28 cellular contexts compared by ENCODE assay signal in genomic region chr10:15562578-15562977, GRCh38.
"Had no signal": no experiment of that assay in that cellular context is flagged by ENCODE, and none has a peak within 500 bp of the region (broad histone marks: within the 10 kb centered on the region; RNA-seq: fewer than 3 reads in every experiment).

No MANE protein-coding gene starts in this region.

- DNase-seq: hippocampal formation; kidney glomerular epithelial cell; left colon; left lung; lower lobe of right lung; mammary epithelial cell; mesendoderm; naive B cell; natural killer cell; nephron progenitor cell; ovary; posterior cingulate gyrus; retina; right cardiac atrium; stimulated activated CD4-positive, alpha-beta T cell treated with anti-CD3 and anti-CD28 coated beads, Interleukin-12 subunit alpha, Interleukin-12 subunit beta, amount 100 ng/mL, for 4 hours; stimulated activated CD4-positive, alpha-beta T cell treated with anti-CD3 and anti-CD28 coated beads, Interleukin-15, amount 100 ng/mL, for 24 hours; stimulated activated CD4-positive, alpha-beta T cell treated with anti-CD3 and anti-CD28 coated beads, Interleukin-2, amount 100 ng/mL, for 24 hours; stimulated activated CD4-positive, alpha-beta T cell treated with anti-CD3 and anti-CD28 coated beads, Interleukin-4, amount 100 ng/mL, for 1 hour; stimulated activated naive CD4-positive, alpha-beta T cell; uterus had no signal

- H3K27me3 ChIP-seq: left lung, ovary, suprapubic skin, tibial nerve, uterus had no signal

- H3K4me3 ChIP-seq: left lung, lower lobe of right lung, ovary, prostate gland, skin epidermis, suprapubic skin, tibial nerve, uterus had no signal

- H3K27ac ChIP-seq: left lung, lower lobe of right lung, ovary, prostate gland, skin epidermis, suprapubic skin, tibial nerve, uterus had no signal

- H3K4me3 Mint-ChIP-seq: mesothelial cell of epicardium; naive B cell; natural killer cell; nephron progenitor cell; stimulated activated naive CD8-positive, alpha-beta T cell treated with anti-CD3 and anti-CD28 coated beads, Interleukin-15, Interleukin-2, amounts not matched to agents 100 ng/mL and 50 ng/mL, for 24 hours; type B pancreatic cell had no signal

- H3K36me3 ChIP-seq: left lung, lower lobe of right lung, ovary, prostate gland, suprapubic skin, tibial nerve, uterus had no signal

- H3K36me3 Mint-ChIP-seq: mesothelial cell of epicardium, naive B cell, natural killer cell, type B pancreatic cell had no signal

- H3K4me1 Mint-ChIP-seq: naive B cell, natural killer cell had no signal

- ATAC-seq: left colon, left lung, lower lobe of right lung, natural killer cell, right cardiac atrium, sciatic nerve had no signal

- H3K27me3 Mint-ChIP-seq: type B pancreatic cell had no signal

- H3K27ac Mint-ChIP-seq: mesothelial cell of epicardium; naive B cell; natural killer cell; stimulated activated naive CD8-positive, alpha-beta T cell treated with anti-CD3 and anti-CD28 coated beads, Interleukin-15, Interleukin-2, amounts not matched to agents 100 ng/mL and 50 ng/mL, for 24 hours; type B pancreatic cell had no signal

- H3K9me3 Mint-ChIP-seq: mesothelial cell of epicardium; natural killer cell; nephron progenitor cell; stimulated activated naive CD8-positive, alpha-beta T cell treated with anti-CD3 and anti-CD28 coated beads, Interleukin-15, Interleukin-2, amounts not matched to agents 100 ng/mL and 50 ng/mL, for 24 hours; type B pancreatic cell had no signal

- H3K4me1 ChIP-seq: left lung, lower lobe of right lung, prostate gland, suprapubic skin, uterus had no signal

- H3K9me3 ChIP-seq: left lung, lower lobe of right lung, ovary, prostate gland, suprapubic skin, tibial nerve, uterus had no signal
